21 cellular contexts compared by ENCODE assay signal in genomic region chr5:159935946-159936345, GRCh38. TPM values are rescaled to one million over a fixed set of nuclear protein-coding genes. Genes with fewer than 3 reads are reported as not detected.
DNase-seq lines count a peak whose midpoint lies in the region; ATAC-seq, FAIRE-seq and TF ChIP-seq lines count a peak whose summit lies in the region.
"Had no signal": no experiment of that assay in that cellular context is flagged by ENCODE, and none has a peak within 500 bp of the region (broad histone marks: within the 10 kb centered on the region; RNA-seq: fewer than 3 reads in every experiment).

No MANE protein-coding gene starts in this region.

- dilution Hi-C loops in keratinocyte (cut with MboI; ENCODE audit: extremely low pct_ligation_motif_present, low sequenced_read_pairs) = no loop called here

- no peaks in the 10 kb centered on the region for H3K9me1 ChIP-seq in keratinocyte (ENCODE audit: control insufficient read depth, extremely low read depth, insufficient read depth, low read length)

- H3K4me3 Mint-ChIP-seq in endodermal cell = no peak overlapping the region
- no peak overlapping the region for H3K4me3 Mint-ChIP-seq in T-helper 17 cell
- H3K4me3 Mint-ChIP-seq: CD4-positive, alpha-beta memory T cell had no signal

- H3K27me3 ChIP-seq in RWPE2 (ENCODE audit: insufficient read depth, poor library complexity, severe bottlenecking) = no peaks in the 10 kb centered on the region
- H3K27me3 ChIP-seq in endodermal cell (ENCODE audit: control insufficient read depth, insufficient read depth, low read length, poor library complexity, severe bottlenecking) = no peaks in the 10 kb centered on the region
- no peaks in the 10 kb centered on the region for H3K27me3 ChIP-seq in keratinocyte (ENCODE audit: control insufficient read depth, extremely low read depth, insufficient read depth, low read length)

- H2AFZ ChIP-seq in keratinocyte (ENCODE audit: control insufficient read depth, low read length) = no peak overlapping the region

- H3K9ac ChIP-seq in endodermal cell (ENCODE audit: extremely low read depth, low read length, poor library complexity, severe bottlenecking) (no peak overlapping the region), keratinocyte (ENCODE audit: control insufficient read depth, extremely low read depth, insufficient read depth, low read length) (peak overlapping the region; percentile 58)

- WGBS in endodermal cell (ENCODE audit: insufficient coverage in 1 of 2, insufficient read length in 1 of 2), 2 experiments = 71 to 89% methylated on average over 1 of the region's 1 CpG

- H3K4me1 Mint-ChIP-seq in endodermal cell = peaks cover 25% of the 10 kb centered on the region
- peaks cover 2% of the 10 kb centered on the region for H3K4me1 Mint-ChIP-seq in T-helper 17 cell

- H3K36me3 Mint-ChIP-seq in endodermal cell (ENCODE audit: low read depth) (no peaks in the 10 kb centered on the region), T-helper 17 cell (ENCODE audit: low read depth) (peaks cover 2% of the 10 kb centered on the region)
- H3K36me3 Mint-ChIP-seq: CD4-positive, alpha-beta memory T cell had no signal

- CTCF ChIA-PET in HEK293 (lab: Yijun Ruan, JAX) = no interaction called here

- H3K36me3 ChIP-seq in HEK293 (ENCODE audit: control insufficient read depth in 2 of 2, insufficient read depth in 1 of 2, low read length in 2 of 2) (no peaks in the 10 kb centered on the region), RWPE2 (ENCODE audit: low read depth) (no peaks in the 10 kb centered on the region), endodermal cell (ENCODE audit: control insufficient read depth, insufficient read depth, low read length) (no peaks in the 10 kb centered on the region), keratinocyte (ENCODE audit: control insufficient read depth in 2 of 2, extremely low read depth in 1 of 2, insufficient read depth in 2 of 2, low read length in 2 of 2) (no peaks in the 10 kb centered on the region)
- H3K36me3 ChIP-seq: HAP-1 had no signal

- ATAC-seq in RWPE2 (ENCODE audit: low read depth) (no peak), HG03025 (IDR thresholded peaks at IDR 0.05; ENCODE audit: low FRiP score, unreplicated experiment) (no peak), T-helper 17 cell (no peak), HG03108 (IDR thresholded peaks at IDR 0.05; ENCODE audit: unreplicated experiment) (no peak)

- H3K27me3 Mint-ChIP-seq in endodermal cell (ENCODE audit: insufficient read depth) (no peaks in the 10 kb centered on the region), T-helper 17 cell (peaks cover 61% of the 10 kb centered on the region)

- H3K27ac Mint-ChIP-seq in endodermal cell (no peak overlapping the region), T-helper 17 cell (no peak overlapping the region)
- H3K27ac Mint-ChIP-seq: CD4-positive, alpha-beta memory T cell had no signal

- peaks cover 11% of the 10 kb centered on the region for H3K4me1 ChIP-seq in HEK293 (ENCODE audit: control insufficient read depth, insufficient read depth, low read length)
- peaks cover 10% of the 10 kb centered on the region for H3K4me1 ChIP-seq in RWPE2 (ENCODE audit: insufficient read depth, poor library complexity, severe bottlenecking)
- H3K4me1 ChIP-seq in endodermal cell (ENCODE audit: control insufficient read depth, insufficient read depth, low read length) = peaks cover 3% of the 10 kb centered on the region
- peaks cover 18% of the 10 kb centered on the region for H3K4me1 ChIP-seq in keratinocyte (ENCODE audit: control insufficient read depth, extremely low read depth, insufficient read depth, low read length)
- H3K4me1 ChIP-seq: HAP-1 had no signal

- H3K27ac ChIP-seq in HEK293 (ENCODE audit: extremely low read depth, low read depth, low read length) (no peak overlapping the region), RWPE2 (ENCODE audit: poor library complexity, severe bottlenecking) (peak overlapping the region; percentile 48), endodermal cell (ENCODE audit: low read depth, low read length) (no peak overlapping the region), keratinocyte (ENCODE audit: control insufficient read depth, insufficient read depth, low read length) (peak overlapping the region; percentile 81)

- H3K9me3 Mint-ChIP-seq in endodermal cell = peaks cover 3% of the 10 kb centered on the region

- DNase-seq in RWPE2 (ENCODE audit: low spot score) (no peak), endodermal cell (peak; percentile 2), keratinocyte (ENCODE audit: low read depth, low spot score) (no peak), T-helper 17 cell (no peak), A172 (ENCODE audit: low spot score) (no peak)
- DNase-seq: 8988T; Calu3; CD4-positive, alpha-beta memory T cell; COR-L47; DMS53; DMS79 treated with DMSO at 0.1 percent for 48 hours; GF-D8; GOT3 had no signal

- H3K4me2 ChIP-seq in keratinocyte (ENCODE audit: control insufficient read depth, extremely low read depth, insufficient read depth, low read depth, low read length) = peak overlapping the region; percentile 58

- H3K79me2 ChIP-seq in keratinocyte (ENCODE audit: control insufficient read depth, insufficient read depth, low read length) = no peaks in the 10 kb centered on the region

- FAIRE-seq in keratinocyte (lab: Jason Lieb, UNC) = peak; percentile 48
- FAIRE-seq: GM12891, GM18507, H54 had no signal

- no peaks in the 10 kb centered on the region for H4K20me1 ChIP-seq in keratinocyte (ENCODE audit: control insufficient read depth, extremely low read depth, insufficient read depth, low read length)

- no peak for TF ChIP-seq CTCF in HEK293 (tag by site-specific recombination; IDR thresholded peaks at IDR 0.05)
- TF ChIP-seq CTCF in RWPE2 (IDR thresholded peaks at IDR 0.05; ENCODE audit: poor library complexity, severe bottlenecking) = no peak
- TF ChIP-seq CTCF in endodermal cell (conservative IDR thresholded peaks at IDR 0.05) = no peak
- TF ChIP-seq CTCF in keratinocyte (optimal IDR thresholded peaks at IDR 0.05 in 1 of 3, IDR thresholded peaks at IDR 0.05 in 1 of 3, conservative IDR thresholded peaks at IDR 0.05 in 1 of 3; ENCODE audit: extremely low read depth in 1 of 3, insufficient read depth in 2 of 3, low read length in 3 of 3) = no peak

- POLR2A ChIA-PET in HEK293 (lab: Yijun Ruan, JAX) = no interaction called here

- no peaks in the 10 kb centered on the region for H3K9me3 ChIP-seq in HEK293 (ENCODE audit: control insufficient read depth, insufficient read depth, low read depth, low read length)
- no peaks in the 10 kb centered on the region for H3K9me3 ChIP-seq in RWPE2 (ENCODE audit: severe bottlenecking)
- no peaks in the 10 kb centered on the region for H3K9me3 ChIP-seq in endodermal cell (ENCODE audit: control insufficient read depth, low read length)
- no peaks in the 10 kb centered on the region for H3K9me3 ChIP-seq in keratinocyte (ENCODE audit: control insufficient read depth, low read depth, low read length)
- no peaks in the 10 kb centered on the region for H3K9me3 ChIP-seq in T-helper 17 cell (ENCODE audit: control insufficient read depth, low read length, poor library complexity, severe bottlenecking)
- H3K9me3 ChIP-seq: HAP-1 had no signal

- H3K4me3 ChIP-seq in HEK293 (ENCODE audit: low read depth, low read length) = no peak overlapping the region
- no peak overlapping the region for H3K4me3 ChIP-seq in RWPE2 (ENCODE audit: severe bottlenecking)
- no peak overlapping the region for H3K4me3 ChIP-seq in endodermal cell (ENCODE audit: low read length)
- H3K4me3 ChIP-seq in keratinocyte (ENCODE audit: control insufficient read depth in 2 of 3, extremely low read depth in 1 of 3, insufficient read depth in 2 of 3, low read depth in 1 of 3, low read length in 3 of 3) = no peak overlapping the region
- H3K4me3 ChIP-seq: HAP-1 had no signal

TF ChIP-seq in HEK293, 187 proteins besides CTCF, POLR2A, EP300 and RAD21:
- TF ChIP-seq SALL2 (tag by site-specific recombination; IDR thresholded peaks at IDR 0.05; ENCODE audit: borderline replicate concordance) = no peak
- TF ChIP-seq INSM2 (tag by site-specific recombination; IDR thresholded peaks at IDR 0.05) = no peak
- peak; percentile 53 for TF ChIP-seq GLIS1 (tag by site-specific recombination; IDR thresholded peaks at IDR 0.05)
- TF ChIP-seq ZNF169 (tag by site-specific recombination; IDR thresholded peaks at IDR 0.05) = no peak
- TF ChIP-seq ZNF350 (tag by site-specific recombination; IDR thresholded peaks at IDR 0.05) = no peak

RNA-seq across cellular contexts. Expression of gene ADRA1B, which starts 19.7 kb away (rescaled TPM):
- total RNA-seq in endodermal cell (under 1 TPM; 0.60 to 0.68 TPM), T-helper 17 cell (not detected)
- polyA plus RNA-seq in endodermal cell (2013, experiment 1 of 2) = 0.36 TPM
- polyA plus RNA-seq in endodermal cell (2013, experiment 2 of 2) = 0.21 TPM
- 0.18 to 0.77 TPM (median 0.23 TPM) in 3 replicates for polyA plus RNA-seq in keratinocyte
- not detected for polyA plus RNA-seq in keratinocyte (2011; ENCODE audit: low read depth)
- 0.16 and 0.21 TPM in 2 replicates for polyA plus RNA-seq in keratinocyte (2011; cell fraction: cytosol; rRNA removed)
- 0.35 and 0.36 TPM in 2 replicates for polyA plus RNA-seq in keratinocyte (2011; cell fraction: nucleus; rRNA removed)
- 0.95 TPM in 1 of 2 replicates, not detected in the other for polyA plus RNA-seq in keratinocyte (2012; ENCODE audit: low replicate concordance)
- 0.30 to 2.1 TPM (median 0.42 TPM) in 3 replicates for polyA minus RNA-seq in keratinocyte
- not detected for polyA minus RNA-seq in keratinocyte (2011; cell fraction: cytosol; rRNA and poly(A)+ RNA removed)
- 0.31 and 0.42 TPM in 2 replicates for polyA minus RNA-seq in keratinocyte (2011; cell fraction: nucleus; rRNA and poly(A)+ RNA removed)
- total RNA-seq in A172 (2014; rRNA removed; shearing (Covaris generic)) = 0.91 and 1.6 TPM in 2 replicates
- total RNA-seq: A673; CD4-positive, alpha-beta memory T cell had no signal
- polyA plus RNA-seq: CD4-positive, alpha-beta memory T cell had no signal

Comparison
In these comparisons a context has a peak if more than half of its experiments do, and no peak if none do; other contexts are left out.
1. H3K27ac ChIP-seq: peak in RWPE2 (single experiment) and keratinocyte (single experiment); none in HEK293 (single experiment) and endodermal cell (single experiment).